In the genomic region with DNA sequence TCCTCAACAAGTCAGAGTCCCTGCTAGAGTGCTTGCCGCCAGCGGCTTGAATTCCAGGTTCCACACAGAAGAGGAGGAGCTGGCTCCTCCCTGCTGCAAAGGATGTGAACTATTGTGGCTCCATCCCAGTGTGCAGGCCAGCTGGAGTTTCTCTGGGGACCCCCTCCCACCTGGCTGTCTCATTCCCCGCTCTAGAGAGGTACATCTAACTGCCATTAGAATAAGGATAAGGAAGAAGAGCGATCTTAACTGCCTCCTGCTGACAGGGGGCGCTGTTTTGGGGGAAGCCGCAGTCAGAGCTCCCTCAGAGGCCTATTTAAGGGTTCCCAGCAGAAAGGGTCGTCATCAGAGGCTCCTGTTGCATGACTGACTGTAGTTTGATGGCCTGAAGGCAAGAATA, we compare ENCODE assay signal across 8 cellular contexts.
DNase-seq lines count a peak whose midpoint lies in the region; ATAC-seq and TF ChIP-seq lines count a peak whose summit lies in the region.
"Had no signal": no experiment of that assay in that cellular context is flagged by ENCODE, and none has a peak within 500 bp of the region (broad histone marks: within the 10 kb centered on the region; RNA-seq: fewer than 3 reads in every experiment).

No MANE protein-coding gene starts in this region.

- H3K4me3 Mint-ChIP-seq in nephron progenitor cell, result no peak overlapping the region

- TF ChIP-seq CTCF in astrocyte of the cerebellum (IDR thresholded peaks at IDR 0.05; ENCODE audit: low read depth, low read length, missing control alignments) (peak; percentile 35), nephron progenitor cell (IDR thresholded peaks at IDR 0.05) (peak; percentile 56)

- no peak for TF ChIP-seq EP300 in Ishikawa (IDR thresholded peaks at IDR 0.05; ENCODE audit: borderline replicate concordance)

- in situ Hi-C loops in astrocyte of the cerebellum (cut with HindIII; ENCODE audit: low sequenced_read_pairs), result no loop called here

- no peaks in the 10 kb centered on the region for H3K4me1 Mint-ChIP-seq in nephron progenitor cell

- peak; percentile 47 for TF ChIP-seq RAD21 in Ishikawa (IDR thresholded peaks at IDR 0.05; ENCODE audit: low read depth)

- no peaks in the 10 kb centered on the region for H3K36me3 Mint-ChIP-seq in nephron progenitor cell (ENCODE audit: low read depth)

- H3K27me3 Mint-ChIP-seq in nephron progenitor cell (ENCODE audit: low read depth, poor library complexity), result peaks cover 5% of the 10 kb centered on the region

- no peak overlapping the region for H3K4me3 ChIP-seq in astrocyte of the cerebellum (ENCODE audit: low read depth, low read length)
- H3K4me3 ChIP-seq: pancreas had no signal

- H3K27ac Mint-ChIP-seq in nephron progenitor cell, result no peak overlapping the region

- DNase-seq in ELR (ENCODE audit: low read depth), result peak; percentile 36
- no peak for DNase-seq in astrocyte of the cerebellum (ENCODE audit: low read depth)
- peak; percentile 49 for DNase-seq in nephron progenitor cell
- DNase-seq in NCI-H2196 treated with DMSO at 0.1 percent for 48 hours (lab: John Stamatoyannopoulos, UW; ENCODE audit: unreplicated experiment), result no peak

- no peaks in the 10 kb centered on the region for H3K9me3 Mint-ChIP-seq in nephron progenitor cell

- ATAC-seq in GM18498 (IDR thresholded peaks at IDR 0.05; ENCODE audit: unreplicated experiment) (no peak), GM21723 (IDR thresholded peaks at IDR 0.05; ENCODE audit: unreplicated experiment) (no peak)
- ATAC-seq: pancreas had no signal

TF ChIP-seq in Ishikawa, 13 proteins besides CTCF, POLR2A, EP300 and RAD21:
- TF ChIP-seq TCF12 (IDR thresholded peaks at IDR 0.05; ENCODE audit: low read depth) (no peak), TEAD4 (IDR thresholded peaks at IDR 0.05) (no peak), CREB1 (IDR thresholded peaks at IDR 0.05; ENCODE audit: low read depth) (no peak), ZBTB7A (IDR thresholded peaks at IDR 0.05; ENCODE audit: low read depth) (no peak), NFIC (IDR thresholded peaks at IDR 0.05) (no peak), TAF1 (IDR thresholded peaks at IDR 0.05; ENCODE audit: low read depth) (no peak), FOXM1 (IDR thresholded peaks at IDR 0.05; ENCODE audit: borderline replicate concordance, low read depth) (no peak), CEBPB (IDR thresholded peaks at IDR 0.05) (no peak)
- TF ChIP-seq, protein P1, sequence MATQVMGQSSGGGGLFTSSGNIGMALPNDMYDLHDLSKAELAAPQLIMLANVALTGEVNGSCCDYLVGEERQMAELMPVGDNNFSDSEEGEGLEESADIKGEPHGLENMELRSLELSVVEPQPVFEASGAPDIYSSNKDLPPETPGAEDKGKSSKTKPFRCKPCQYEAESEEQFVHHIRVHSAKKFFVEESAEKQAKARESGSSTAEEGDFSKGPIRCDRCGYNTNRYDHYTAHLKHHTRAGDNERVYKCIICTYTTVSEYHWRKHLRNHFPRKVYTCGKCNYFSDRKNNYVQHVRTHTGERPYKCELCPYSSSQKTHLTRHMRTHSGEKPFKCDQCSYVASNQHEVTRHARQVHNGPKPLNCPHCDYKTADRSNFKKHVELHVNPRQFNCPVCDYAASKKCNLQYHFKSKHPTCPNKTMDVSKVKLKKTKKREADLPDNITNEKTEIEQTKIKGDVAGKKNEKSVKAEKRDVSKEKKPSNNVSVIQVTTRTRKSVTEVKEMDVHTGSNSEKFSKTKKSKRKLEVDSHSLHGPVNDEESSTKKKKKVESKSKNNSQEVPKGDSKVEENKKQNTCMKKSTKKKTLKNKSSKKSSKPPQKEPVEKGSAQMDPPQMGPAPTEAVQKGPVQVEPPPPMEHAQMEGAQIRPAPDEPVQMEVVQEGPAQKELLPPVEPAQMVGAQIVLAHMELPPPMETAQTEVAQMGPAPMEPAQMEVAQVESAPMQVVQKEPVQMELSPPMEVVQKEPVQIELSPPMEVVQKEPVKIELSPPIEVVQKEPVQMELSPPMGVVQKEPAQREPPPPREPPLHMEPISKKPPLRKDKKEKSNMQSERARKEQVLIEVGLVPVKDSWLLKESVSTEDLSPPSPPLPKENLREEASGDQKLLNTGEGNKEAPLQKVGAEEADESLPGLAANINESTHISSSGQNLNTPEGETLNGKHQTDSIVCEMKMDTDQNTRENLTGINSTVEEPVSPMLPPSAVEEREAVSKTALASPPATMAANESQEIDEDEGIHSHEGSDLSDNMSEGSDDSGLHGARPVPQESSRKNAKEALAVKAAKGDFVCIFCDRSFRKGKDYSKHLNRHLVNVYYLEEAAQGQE (IDR thresholded peaks at IDR 0.05; ENCODE audit: low read depth), result no peak
- TF ChIP-seq, protein P2, sequence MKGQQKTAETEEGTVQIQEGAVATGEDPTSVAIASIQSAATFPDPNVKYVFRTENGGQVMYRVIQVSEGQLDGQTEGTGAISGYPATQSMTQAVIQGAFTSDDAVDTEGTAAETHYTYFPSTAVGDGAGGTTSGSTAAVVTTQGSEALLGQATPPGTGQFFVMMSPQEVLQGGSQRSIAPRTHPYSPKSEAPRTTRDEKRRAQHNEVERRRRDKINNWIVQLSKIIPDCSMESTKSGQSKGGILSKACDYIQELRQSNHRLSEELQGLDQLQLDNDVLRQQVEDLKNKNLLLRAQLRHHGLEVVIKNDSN (IDR thresholded peaks at IDR 0.05), result no peak
- TF ChIP-seq, protein P3, sequence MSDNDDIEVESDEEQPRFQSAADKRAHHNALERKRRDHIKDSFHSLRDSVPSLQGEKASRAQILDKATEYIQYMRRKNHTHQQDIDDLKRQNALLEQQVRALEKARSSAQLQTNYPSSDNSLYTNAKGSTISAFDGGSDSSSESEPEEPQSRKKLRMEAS (IDR thresholded peaks at IDR 0.05), result no peak

Comparison
In these comparisons a context has a peak if more than half of its experiments do, and no peak if none do; other contexts are left out.
1. DNase-seq: peak in ELR (single experiment) and nephron progenitor cell (single experiment); none in astrocyte of the cerebellum (single experiment) and NCI-H2196 treated with DMSO at 0.1 percent for 48 hours (single experiment).